ENCODE assay signal across 19 cellular contexts in genomic region chr2:104702026-104702425, GRCh38.
A peak's percentile ranks its signal among the peaks of the same experiment; 100 is the strongest.
DNase-seq lines count a peak whose midpoint lies in the region; ATAC-seq and TF ChIP-seq lines count a peak whose summit lies in the region.
"Had no signal": no experiment of that assay in that cellular context is flagged by ENCODE, and none has a peak within 500 bp of the region (broad histone marks: within the 10 kb centered on the region; RNA-seq: fewer than 3 reads in every experiment).

No MANE protein-coding gene starts in this region.

- H3K36me3 Mint-ChIP-seq in glutamatergic neuron (ENCODE audit: unreplicated experiment), result no peaks in the 10 kb centered on the region
- H3K36me3 Mint-ChIP-seq in stimulated activated memory B cell treated with anti-CD40 and anti-IgM and Interleukin-4, amounts not matched to agents 10 μg/mL and 1 μg/mL and 100 μg/mL, for 72 hours, result no peaks in the 10 kb centered on the region
- no peaks in the 10 kb centered on the region for H3K36me3 Mint-ChIP-seq in T-helper 2 cell treated with Interferon-gamma antibody and Interleukin-4, amounts not matched to agents 5 μg/mL and 100 μg/mL, for 36 hours (ENCODE audit: low read depth)
- H3K36me3 Mint-ChIP-seq: activated naive CD4-positive, alpha-beta T cell treated with anti-CD3 and anti-CD28 coated beads, Interleukin-2, amount 50 U/mL, for 24 hours; immature natural killer cell had no signal

- ATAC-seq in stimulated activated memory B cell treated with anti-CD40 and anti-IgM and Interleukin-4, amounts not matched to agents 10 μg/mL and 1 μg/mL and 100 μg/mL, for 72 hours, result peak; percentile 18
- ATAC-seq: A549, left lung had no signal

- H3K27ac Mint-ChIP-seq in glutamatergic neuron (ENCODE audit: unreplicated experiment), result peak overlapping the region; percentile 87
- no peak overlapping the region for H3K27ac Mint-ChIP-seq in stimulated activated memory B cell treated with anti-CD40 and anti-IgM and Interleukin-4, amounts not matched to agents 10 μg/mL and 1 μg/mL and 100 μg/mL, for 72 hours
- H3K27ac Mint-ChIP-seq in T-helper 2 cell treated with Interferon-gamma antibody and Interleukin-4, amounts not matched to agents 5 μg/mL and 100 μg/mL, for 36 hours, result no peak overlapping the region
- H3K27ac Mint-ChIP-seq: activated naive CD4-positive, alpha-beta T cell treated with anti-CD3 and anti-CD28 coated beads, Interleukin-2, amount 50 U/mL, for 24 hours; immature natural killer cell; stimulated activated naive CD8-positive, alpha-beta T cell treated with anti-CD3 and anti-CD28 coated beads, Interleukin-15, Interleukin-2, amounts not matched to agents 100 ng/mL and 50 ng/mL, for 24 hours had no signal

- H3K4me3 Mint-ChIP-seq in glutamatergic neuron (ENCODE audit: unreplicated experiment), result peak overlapping the region; percentile 63
- H3K4me3 Mint-ChIP-seq in stimulated activated memory B cell treated with anti-CD40 and anti-IgM and Interleukin-4, amounts not matched to agents 10 μg/mL and 1 μg/mL and 100 μg/mL, for 72 hours, result no peak overlapping the region
- no peak overlapping the region for H3K4me3 Mint-ChIP-seq in T-helper 2 cell treated with Interferon-gamma antibody and Interleukin-4, amounts not matched to agents 5 μg/mL and 100 μg/mL, for 36 hours
- H3K4me3 Mint-ChIP-seq: activated naive CD4-positive, alpha-beta T cell treated with anti-CD3 and anti-CD28 coated beads, Interleukin-2, amount 50 U/mL, for 24 hours; immature natural killer cell; stimulated activated naive CD8-positive, alpha-beta T cell treated with anti-CD3 and anti-CD28 coated beads, Interleukin-15, Interleukin-2, amounts not matched to agents 100 ng/mL and 50 ng/mL, for 24 hours had no signal

- H3K4me1 Mint-ChIP-seq in glutamatergic neuron (ENCODE audit: low read depth, unreplicated experiment), result peaks cover 33% of the 10 kb centered on the region
- no peaks in the 10 kb centered on the region for H3K4me1 Mint-ChIP-seq in stimulated activated memory B cell treated with anti-CD40 and anti-IgM and Interleukin-4, amounts not matched to agents 10 μg/mL and 1 μg/mL and 100 μg/mL, for 72 hours
- no peaks in the 10 kb centered on the region for H3K4me1 Mint-ChIP-seq in T-helper 2 cell treated with Interferon-gamma antibody and Interleukin-4, amounts not matched to agents 5 μg/mL and 100 μg/mL, for 36 hours (ENCODE audit: low read depth)
- H3K4me1 Mint-ChIP-seq: activated naive CD4-positive, alpha-beta T cell treated with anti-CD3 and anti-CD28 coated beads, Interleukin-2, amount 50 U/mL, for 24 hours; immature natural killer cell had no signal

- no peak for TF ChIP-seq CTCF in glutamatergic neuron (IDR thresholded peaks at IDR 0.05; ENCODE audit: partially characterized antibody, unreplicated experiment)

- DNase-seq in NCI-H1417 (lab: John Stamatoyannopoulos, UW) (peak in 2 of 3 experiments; percentile 63 to 90), NCI-H1417 treated with DMSO at 0.1 percent for 48 hours (lab: John Stamatoyannopoulos, UW) (no peak), NCI-H510A (lab: John Stamatoyannopoulos, UW) (peak; percentile 28), glutamatergic neuron (no peak), UCSD-AML1 (lab: John Stamatoyannopoulos, UW; ENCODE audit: unreplicated experiment) (no peak)
- no peak for DNase-seq in T-helper 2 cell treated with Interferon-gamma antibody and Interleukin-4, amounts not matched to agents 5 μg/mL and 100 μg/mL, for 36 hours (ENCODE audit: low spot score)
- no peak for DNase-seq in stimulated activated CD4-positive, alpha-beta T cell treated with anti-CD3 and anti-CD28 coated beads, Interleukin-4, amount 100 ng/mL, for 4 hours
- DNase-seq: effector CD8-positive, alpha-beta T cell; immature natural killer cell; NCI-H1436 treated with DMSO at 0.1 percent for 48 hours; NCI-H2171; SHP77 treated with DMSO at 0.1 percent for 48 hours; stimulated activated CD4-positive, alpha-beta T cell treated with anti-CD3 and anti-CD28 coated beads, Interleukin-4, amount 100 ng/mL, for 24 hours; WERI-Rb-1 had no signal

- H3K27me3 Mint-ChIP-seq in glutamatergic neuron (ENCODE audit: unreplicated experiment), result no peaks in the 10 kb centered on the region
- H3K27me3 Mint-ChIP-seq in stimulated activated memory B cell treated with anti-CD40 and anti-IgM and Interleukin-4, amounts not matched to agents 10 μg/mL and 1 μg/mL and 100 μg/mL, for 72 hours, result no peaks in the 10 kb centered on the region
- H3K27me3 Mint-ChIP-seq in T-helper 2 cell treated with Interferon-gamma antibody and Interleukin-4, amounts not matched to agents 5 μg/mL and 100 μg/mL, for 36 hours (ENCODE audit: low read depth), result no peaks in the 10 kb centered on the region
- H3K27me3 Mint-ChIP-seq: stimulated activated naive CD8-positive, alpha-beta T cell treated with anti-CD3 and anti-CD28 coated beads, Interleukin-15, Interleukin-2, amounts not matched to agents 100 ng/mL and 50 ng/mL, for 24 hours had no signal

- no peaks in the 10 kb centered on the region for H3K9me3 Mint-ChIP-seq in glutamatergic neuron (ENCODE audit: unreplicated experiment)
- no peaks in the 10 kb centered on the region for H3K9me3 Mint-ChIP-seq in stimulated activated memory B cell treated with anti-CD40 and anti-IgM and Interleukin-4, amounts not matched to agents 10 μg/mL and 1 μg/mL and 100 μg/mL, for 72 hours
- H3K9me3 Mint-ChIP-seq in T-helper 2 cell treated with Interferon-gamma antibody and Interleukin-4, amounts not matched to agents 5 μg/mL and 100 μg/mL, for 36 hours, result no peaks in the 10 kb centered on the region
- H3K9me3 Mint-ChIP-seq: activated naive CD4-positive, alpha-beta T cell treated with anti-CD3 and anti-CD28 coated beads, Interleukin-2, amount 50 U/mL, for 24 hours had no signal

Comparison
In these comparisons a context has a peak if more than half of its experiments do, and no peak if none do; other contexts are left out.
1. DNase-seq: peak in NCI-H1417 (2 of 3) and NCI-H510A (single experiment); none in NCI-H1417 treated with DMSO at 0.1 percent for 48 hours (single experiment), glutamatergic neuron (single experiment), UCSD-AML1 (single experiment), T-helper 2 cell treated with Interferon-gamma antibody and Interleukin-4, amounts not matched to agents 5 μg/mL and 100 μg/mL, for 36 hours (single experiment) and stimulated activated CD4-positive, alpha-beta T cell treated with anti-CD3 and anti-CD28 coated beads, Interleukin-4, amount 100 ng/mL, for 4 hours (0 of 2).